ENCODE assay signal across 35 cellular contexts in the genomic region with DNA sequence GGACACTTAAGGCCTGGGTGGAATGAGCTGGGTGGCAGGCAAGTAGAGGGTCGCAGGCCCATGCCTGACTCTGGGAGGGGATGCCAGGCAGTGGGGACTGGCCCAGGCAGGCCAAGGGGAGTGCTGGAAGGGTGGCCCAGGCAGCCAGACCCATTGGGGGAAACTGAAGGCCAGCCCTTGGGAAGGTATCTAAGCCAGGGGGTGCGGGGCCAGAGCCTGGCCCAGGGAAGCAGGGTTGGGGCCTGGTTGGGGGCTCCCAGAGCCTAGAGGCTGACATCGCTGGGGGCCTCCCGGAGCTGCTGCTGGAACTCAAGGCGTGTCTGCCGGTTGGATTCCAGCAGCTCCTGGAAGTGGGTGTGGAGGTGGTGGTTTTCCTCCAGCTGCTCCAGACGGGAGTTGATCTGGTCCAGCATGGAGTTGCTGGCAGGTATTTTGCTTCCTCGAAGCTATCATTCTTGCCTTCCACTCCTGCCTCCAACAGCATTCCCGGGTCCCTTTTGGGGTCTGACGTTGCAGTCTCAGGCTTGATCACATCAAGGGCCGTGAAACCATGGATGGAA.
"Had no signal": no experiment of that assay in that cellular context is flagged by ENCODE, and none has a peak within 500 bp of the region (broad histone marks: within the 10 kb centered on the region; RNA-seq: fewer than 3 reads in every experiment).

No MANE protein-coding gene starts in this region.

- H3K9me3 Mint-ChIP-seq: activated B cell treated with CpG ODN at 0.5 μM for 24 hours; activated CD4-positive, alpha-beta memory T cell treated with anti-CD3 and anti-CD28 coated beads, Interleukin-2, amount 10 ng/mL, durations not matched to agents 7 days and 5 days; activated naive CD4-positive, alpha-beta T cell treated with anti-CD3 and anti-CD28 coated beads, Interleukin-2, amount 10 ng/mL, durations not matched to agents 7 days and 5 days; activated naive CD8-positive, alpha-beta T cell treated with anti-CD3 and anti-CD28 coated beads, Interleukin-2, amount 50 U/mL, for 24 hours; brain had no signal

- ATAC-seq: activated CD8-positive, alpha-beta memory T cell treated with anti-CD3 and anti-CD28 coated beads, Interleukin-2, amount 10 ng/mL, durations not matched to agents 7 days and 5 days; activated naive CD8-positive, alpha-beta T cell treated with anti-CD3 and anti-CD28 coated beads, Interleukin-2, amount 50 U/mL, for 24 hours; PC-3; Right ventricle myocardium inferior; SK-N-SH treated with all-trans-retinoic acid at 6 μM for 48 hours had no signal

- H3K27me3 Mint-ChIP-seq: activated B cell treated with CpG ODN at 0.5 μM for 24 hours; activated CD4-positive, alpha-beta memory T cell treated with anti-CD3 and anti-CD28 coated beads, Interleukin-2, amount 10 ng/mL, durations not matched to agents 7 days and 5 days; activated naive CD8-positive, alpha-beta T cell; activated naive CD8-positive, alpha-beta T cell treated with anti-CD3 and anti-CD28 coated beads, Interleukin-2, amount 50 U/mL, for 24 hours had no signal

- H3K27ac ChIP-seq: RWPE1, VCaP had no signal

- H3K27ac Mint-ChIP-seq: activated B cell treated with CpG ODN at 0.5 μM for 24 hours; activated CD4-positive, alpha-beta memory T cell treated with anti-CD3 and anti-CD28 coated beads, Interleukin-2, amount 10 ng/mL, durations not matched to agents 7 days and 5 days; activated CD8-positive, alpha-beta memory T cell treated with anti-CD3 and anti-CD28 coated beads, Interleukin-2, amount 10 ng/mL, durations not matched to agents 7 days and 5 days; activated naive CD4-positive, alpha-beta T cell treated with anti-CD3 and anti-CD28 coated beads, Interleukin-2, amount 10 ng/mL, durations not matched to agents 7 days and 5 days; activated naive CD8-positive, alpha-beta T cell; activated naive CD8-positive, alpha-beta T cell treated with anti-CD3 and anti-CD28 coated beads, Interleukin-2, amount 50 U/mL, for 24 hours; brain had no signal

- H3K4me1 Mint-ChIP-seq: activated naive CD8-positive, alpha-beta T cell treated with anti-CD3 and anti-CD28 coated beads, Interleukin-2, amount 50 U/mL, for 24 hours; brain had no signal

- DNase-seq: activated B cell treated with CpG ODN at 0.5 μM for 24 hours; activated CD4-positive, alpha-beta memory T cell treated with anti-CD3 and anti-CD28 coated beads, Interleukin-2, amount 10 ng/mL, durations not matched to agents 7 days and 5 days; activated CD4-positive, alpha-beta T cell treated with anti-CD3 and anti-CD28 coated beads for 4 hours; activated CD4-positive, alpha-beta T cell treated with anti-CD3 and anti-CD28 coated beads, Interleukin-2, amount 50 U/mL, for 1 hour; activated CD4-positive, CD25-positive, alpha-beta regulatory T cell treated with anti-CD3 and anti-CD28 coated beads, Interleukin-2, amount 50 U/mL, for 72 hours; activated CD8-positive, alpha-beta memory T cell treated with anti-CD3 and anti-CD28 coated beads for 24 hours; activated CD8-positive, alpha-beta memory T cell treated with anti-CD3 and anti-CD28 coated beads, Interleukin-2, amount 10 ng/mL, durations not matched to agents 7 days and 5 days; activated CD8-positive, alpha-beta memory T cell treated with anti-CD3 and anti-CD28 coated beads, Interleukin-2, amount 50 U/mL, for 48 hours; activated effector memory CD4-positive, alpha-beta T cell treated with Interleukin-2 at 50 U/mL for 16 hours; activated naive CD4-positive, alpha-beta T cell treated with anti-CD3 and anti-CD28 coated beads, Interleukin-2, amount 10 ng/mL, durations not matched to agents 7 days and 5 days; activated naive CD8-positive, alpha-beta T cell treated with anti-CD3 and anti-CD28 coated beads, Interleukin-2, amount 50 U/mL, for 24 hours; activated T-cell treated with anti-CD3 and anti-CD28 coated beads, Interleukin-2, amount 50 U/mL, for 48 hours; anterior cingulate cortex; KG1; MM.1S; MV-4-11; NCI-H1092; NCI-H1436 treated with DMSO at 0.1 percent for 48 hours; NCI-H1694 treated with DMSO at 0.1 percent for 48 hours; NCI-H2029; NCI-H510A; NCI-H526; NCI-H748 treated with DMSO at 0.1 percent for 48 hours; NK-92 treated with Interleukin-12 subunit alpha and Interleukin-12 subunit beta, amount 100 ng/mL, for 24 hours; PC-3; SIG-M5; T-helper 1 cell; T-helper 2 cell; T-helper 9 cell had no signal

- H3K4me3 Mint-ChIP-seq: activated B cell treated with CpG ODN at 0.5 μM for 24 hours; activated CD4-positive, alpha-beta memory T cell treated with anti-CD3 and anti-CD28 coated beads, Interleukin-2, amount 10 ng/mL, durations not matched to agents 7 days and 5 days; activated CD8-positive, alpha-beta memory T cell treated with anti-CD3 and anti-CD28 coated beads, Interleukin-2, amount 10 ng/mL, durations not matched to agents 7 days and 5 days; activated naive CD4-positive, alpha-beta T cell treated with anti-CD3 and anti-CD28 coated beads, Interleukin-2, amount 10 ng/mL, durations not matched to agents 7 days and 5 days; activated naive CD8-positive, alpha-beta T cell; activated naive CD8-positive, alpha-beta T cell treated with anti-CD3 and anti-CD28 coated beads, Interleukin-2, amount 50 U/mL, for 24 hours; brain had no signal
